ENCODE assay signal across 10 cellular contexts in the genomic region with DNA sequence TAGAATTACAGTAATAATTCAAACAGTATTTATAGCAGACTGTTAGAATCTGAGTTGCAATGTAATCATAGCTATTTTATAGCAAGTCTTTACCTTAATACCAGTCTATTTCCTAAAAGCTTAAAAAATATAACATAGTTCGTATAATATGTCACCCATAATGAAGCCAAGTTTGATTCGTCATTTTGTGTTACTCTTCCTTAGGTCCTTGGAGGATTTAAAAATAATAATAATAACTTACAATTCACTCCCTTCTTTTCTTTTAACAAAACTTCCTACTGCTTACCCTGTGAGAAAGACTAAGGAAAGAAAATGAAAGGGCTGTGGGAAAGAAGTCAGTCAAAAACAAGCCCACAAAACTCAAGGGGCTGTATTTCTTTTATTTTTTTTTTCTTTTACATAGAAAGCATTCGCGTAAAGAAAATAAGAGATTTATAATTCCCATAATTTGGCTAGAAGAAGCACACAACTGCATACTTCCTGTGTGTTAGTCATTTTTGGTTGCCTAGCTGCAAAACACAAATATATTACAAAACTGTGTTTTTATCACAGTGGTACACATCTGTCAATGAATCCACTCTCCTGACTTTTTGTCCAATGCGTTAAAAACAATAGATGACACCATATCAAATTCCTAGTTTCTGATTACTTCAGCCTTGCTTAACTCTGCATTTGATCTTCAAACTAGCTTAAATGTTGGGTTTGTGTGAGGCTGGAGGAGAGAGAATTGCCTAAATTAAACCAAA.
A peak's percentile ranks its signal among the peaks of the same experiment; 100 is the strongest.
DNase-seq lines count a peak whose midpoint lies in the region; ATAC-seq and TF ChIP-seq lines count a peak whose summit lies in the region.
"Had no signal": no experiment of that assay in that cellular context is flagged by ENCODE, and none has a peak within 500 bp of the region (broad histone marks: within the 10 kb centered on the region; RNA-seq: fewer than 3 reads in every experiment).

No MANE protein-coding gene starts in this region.

- CTCF ChIA-PET in PC-9 (lab: Charles Lee): no interaction called here

- DNase-seq in PC-9: peak in 1 of 2 experiments; percentile 65
- no peak for DNase-seq in esophagus muscularis mucosa (ENCODE audit: extremely low spot score)
- no peak for DNase-seq in uterus
- DNase-seq in activated T-helper 2 cell treated with anti-CD3 and anti-CD28 coated beads, Interferon-gamma antibody, Interleukin-2, Interleukin-4, amounts not matched to agents 10 μg/mL and 5 μg/mL and 100 μg/mL, durations not matched to agents 14 hours and 24 hours and 36 hours (ENCODE audit: low spot score): no peak
- no peak for DNase-seq in amygdala (lab: John Stamatoyannopoulos, UW)
- DNase-seq: activated CD4-positive, alpha-beta memory T cell treated with anti-CD3 and anti-CD28 coated beads, Interleukin-2, amount 10 ng/mL, durations not matched to agents 7 days and 5 days; NCI-H1436 treated with DMSO at 0.1 percent for 48 hours had no signal

- H2AFZ ChIP-seq in PC-9: peak overlapping the region; percentile 55; the same call in 1 of the 2 replicates

- H3K4me3 ChIP-seq in PC-9 (no peak overlapping the region), esophagus muscularis mucosa (peak overlapping the region; percentile 5 to 29 (median 10)), mucosa of rectum (ENCODE audit: low read length in 2 of 2) (no peak overlapping the region), uterus (peak overlapping the region in 1 of 2 donors; percentile 11)

- peak overlapping the region; percentile 42; the same call in 1 of the 2 replicates for H3K4me2 ChIP-seq in PC-9

- no peaks in the 10 kb centered on the region for H3K9me2 ChIP-seq in PC-9 (ENCODE audit: insufficient read depth)

- intact Hi-C loops in PC-9 (cut with micrococcal nuclease; ENCODE audit: unreplicated experiment) (no loop called here), esophagus muscularis mucosa (cut with DNase I) (no loop called here), uterus (cut with DNase I; ENCODE audit: low total_unique reads) (no loop called here)
- intact Hi-C loops in activated T-helper 2 cell treated with anti-CD3 and anti-CD28 coated beads, Interferon-gamma antibody, Interleukin-2, Interleukin-4, amounts not matched to agents 10 μg/mL and 5 μg/mL and 100 μg/mL, durations not matched to agents 14 hours and 24 hours and 36 hours (cut with micrococcal nuclease): no loop called here

- no peak overlapping the region for H3K4me3 Mint-ChIP-seq in activated T-helper 2 cell treated with anti-CD3 and anti-CD28 coated beads, Interferon-gamma antibody, Interleukin-2, Interleukin-4, amounts not matched to agents 10 μg/mL and 5 μg/mL and 100 μg/mL, durations not matched to agents 14 hours and 24 hours and 36 hours (ENCODE audit: low read depth)
- H3K4me3 Mint-ChIP-seq: activated CD4-positive, alpha-beta memory T cell treated with anti-CD3 and anti-CD28 coated beads, Interleukin-2, amount 10 ng/mL, durations not matched to agents 7 days and 5 days; central memory CD8-positive, alpha-beta T cell had no signal

- no peaks in the 10 kb centered on the region for H3K4me1 Mint-ChIP-seq in activated T-helper 2 cell treated with anti-CD3 and anti-CD28 coated beads, Interferon-gamma antibody, Interleukin-2, Interleukin-4, amounts not matched to agents 10 μg/mL and 5 μg/mL and 100 μg/mL, durations not matched to agents 14 hours and 24 hours and 36 hours (ENCODE audit: low read depth)
- H3K4me1 Mint-ChIP-seq: activated CD4-positive, alpha-beta memory T cell treated with anti-CD3 and anti-CD28 coated beads, Interleukin-2, amount 10 ng/mL, durations not matched to agents 7 days and 5 days; central memory CD8-positive, alpha-beta T cell had no signal

- POLR2A ChIA-PET in PC-9 (lab: Charles Lee; ENCODE audit: unreplicated experiment): no interaction called here

- no peak for TF ChIP-seq EP300 in esophagus muscularis mucosa (IDR thresholded peaks at IDR 0.05)

- H3K27ac ChIP-seq in PC-9: peak overlapping the region; percentile 65
- peak overlapping the region; percentile 67 to 80 (median 73) for H3K27ac ChIP-seq in esophagus muscularis mucosa (replicated peaks in 1 of 4)
- H3K27ac ChIP-seq in mucosa of rectum (ENCODE audit: low read depth in 2 of 2, low read length in 2 of 2): peak overlapping the region; percentile 56 to 60
- peak overlapping the region; percentile 64 to 69 for H3K27ac ChIP-seq in uterus

- H3K27me3 ChIP-seq in PC-9 (ENCODE audit: insufficient read depth, low read depth): no peaks in the 10 kb centered on the region
- no peaks in the 10 kb centered on the region for H3K27me3 ChIP-seq in esophagus muscularis mucosa
- no peaks in the 10 kb centered on the region for H3K27me3 ChIP-seq in mucosa of rectum (ENCODE audit: control insufficient read depth in 2 of 2, insufficient read depth in 2 of 2, low read length in 2 of 2)
- no peaks in the 10 kb centered on the region for H3K27me3 ChIP-seq in uterus

- H3K79me2 ChIP-seq in PC-9 (ENCODE audit: low read depth): no peaks in the 10 kb centered on the region

- no peak overlapping the region for H3K27ac Mint-ChIP-seq in activated T-helper 2 cell treated with anti-CD3 and anti-CD28 coated beads, Interferon-gamma antibody, Interleukin-2, Interleukin-4, amounts not matched to agents 10 μg/mL and 5 μg/mL and 100 μg/mL, durations not matched to agents 14 hours and 24 hours and 36 hours
- H3K27ac Mint-ChIP-seq: activated CD4-positive, alpha-beta memory T cell treated with anti-CD3 and anti-CD28 coated beads, Interleukin-2, amount 10 ng/mL, durations not matched to agents 7 days and 5 days had no signal

- ATAC-seq in HG03571 (IDR thresholded peaks at IDR 0.05; ENCODE audit: unreplicated experiment): no peak

- no peaks in the 10 kb centered on the region for H3K36me3 Mint-ChIP-seq in activated T-helper 2 cell treated with anti-CD3 and anti-CD28 coated beads, Interferon-gamma antibody, Interleukin-2, Interleukin-4, amounts not matched to agents 10 μg/mL and 5 μg/mL and 100 μg/mL, durations not matched to agents 14 hours and 24 hours and 36 hours (ENCODE audit: low read depth)

- H4K20me1 ChIP-seq in PC-9 (ENCODE audit: insufficient read depth): no peaks in the 10 kb centered on the region

- BruUV-seq in PC-9 (replicated peaks; lab: Mats Ljungman, UMichigan): no TSS peak

- no peaks in the 10 kb centered on the region for H3K9me3 ChIP-seq in PC-9 (ENCODE audit: insufficient read depth, low read depth)
- H3K9me3 ChIP-seq in esophagus muscularis mucosa: no peaks in the 10 kb centered on the region
- H3K9me3 ChIP-seq in mucosa of rectum (ENCODE audit: control insufficient read depth in 2 of 2, low read length in 2 of 2): peaks cover 0 to 3% of the 10 kb centered on the region in 2 donors
- H3K9me3 ChIP-seq in uterus: no peaks in the 10 kb centered on the region

- H3K36me3 ChIP-seq in PC-9 (ENCODE audit: low read depth): no peaks in the 10 kb centered on the region
- no peaks in the 10 kb centered on the region for H3K36me3 ChIP-seq in esophagus muscularis mucosa
- no peaks in the 10 kb centered on the region for H3K36me3 ChIP-seq in mucosa of rectum (ENCODE audit: control insufficient read depth in 2 of 2, insufficient read depth in 2 of 2, low read length in 2 of 2)
- H3K36me3 ChIP-seq in uterus: no peaks in the 10 kb centered on the region

- TF ChIP-seq POLR2A in esophagus muscularis mucosa (IDR thresholded peaks at IDR 0.05; ENCODE audit: low read depth) (no peak), uterus (IDR thresholded peaks at IDR 0.05) (no peak)

- no peaks in the 10 kb centered on the region for H3K9me3 Mint-ChIP-seq in activated T-helper 2 cell treated with anti-CD3 and anti-CD28 coated beads, Interferon-gamma antibody, Interleukin-2, Interleukin-4, amounts not matched to agents 10 μg/mL and 5 μg/mL and 100 μg/mL, durations not matched to agents 14 hours and 24 hours and 36 hours
- H3K9me3 Mint-ChIP-seq: activated CD4-positive, alpha-beta memory T cell treated with anti-CD3 and anti-CD28 coated beads, Interleukin-2, amount 10 ng/mL, durations not matched to agents 7 days and 5 days had no signal

- no peak overlapping the region for H3K9ac ChIP-seq in mucosa of rectum (ENCODE audit: low read depth in 1 of 2, low read length in 2 of 2)

- WGBS in esophagus muscularis mucosa: 17% methylated on average over 5 of the region's 5 CpGs

- peaks cover 8% of the 10 kb centered on the region; the same call in 1 of the 2 replicates for H3F3A ChIP-seq in PC-9 (ENCODE audit: insufficient read depth, low read depth)

- peaks cover 23% of the 10 kb centered on the region for H3K4me1 ChIP-seq in PC-9 (replicated peaks; ENCODE audit: insufficient read depth)
- H3K4me1 ChIP-seq in esophagus muscularis mucosa: peaks cover 22 to 54% (median 45%) of the 10 kb centered on the region in 4 donors
- no peaks in the 10 kb centered on the region for H3K4me1 ChIP-seq in mucosa of rectum (ENCODE audit: control insufficient read depth in 2 of 2, insufficient read depth in 2 of 2, low read length in 2 of 2)
- no peaks in the 10 kb centered on the region for H3K4me1 ChIP-seq in uterus

- TF ChIP-seq CTCF in PC-9 (conservative IDR thresholded peaks at IDR 0.05) (no peak), esophagus muscularis mucosa (IDR thresholded peaks at IDR 0.05) (no peak), uterus (IDR thresholded peaks at IDR 0.05) (no peak)

- peaks cover 4% of the 10 kb centered on the region for H3K27me3 Mint-ChIP-seq in activated T-helper 2 cell treated with anti-CD3 and anti-CD28 coated beads, Interferon-gamma antibody, Interleukin-2, Interleukin-4, amounts not matched to agents 10 μg/mL and 5 μg/mL and 100 μg/mL, durations not matched to agents 14 hours and 24 hours and 36 hours (ENCODE audit: low read depth)

Comparison
In these comparisons a context has a peak if more than half of its experiments do, and no peak if none do; other contexts are left out.
1. H3K4me3 ChIP-seq: peak in esophagus muscularis mucosa (4 of 4); none in PC-9 (single experiment) and mucosa of rectum (0 of 2).
2. Peak in every context shown above with its lines, with median percentiles within 50 percentile points of each other: H3K27ac ChIP-seq.